ENCODE assay signal across 8 cellular contexts in the genomic region with DNA sequence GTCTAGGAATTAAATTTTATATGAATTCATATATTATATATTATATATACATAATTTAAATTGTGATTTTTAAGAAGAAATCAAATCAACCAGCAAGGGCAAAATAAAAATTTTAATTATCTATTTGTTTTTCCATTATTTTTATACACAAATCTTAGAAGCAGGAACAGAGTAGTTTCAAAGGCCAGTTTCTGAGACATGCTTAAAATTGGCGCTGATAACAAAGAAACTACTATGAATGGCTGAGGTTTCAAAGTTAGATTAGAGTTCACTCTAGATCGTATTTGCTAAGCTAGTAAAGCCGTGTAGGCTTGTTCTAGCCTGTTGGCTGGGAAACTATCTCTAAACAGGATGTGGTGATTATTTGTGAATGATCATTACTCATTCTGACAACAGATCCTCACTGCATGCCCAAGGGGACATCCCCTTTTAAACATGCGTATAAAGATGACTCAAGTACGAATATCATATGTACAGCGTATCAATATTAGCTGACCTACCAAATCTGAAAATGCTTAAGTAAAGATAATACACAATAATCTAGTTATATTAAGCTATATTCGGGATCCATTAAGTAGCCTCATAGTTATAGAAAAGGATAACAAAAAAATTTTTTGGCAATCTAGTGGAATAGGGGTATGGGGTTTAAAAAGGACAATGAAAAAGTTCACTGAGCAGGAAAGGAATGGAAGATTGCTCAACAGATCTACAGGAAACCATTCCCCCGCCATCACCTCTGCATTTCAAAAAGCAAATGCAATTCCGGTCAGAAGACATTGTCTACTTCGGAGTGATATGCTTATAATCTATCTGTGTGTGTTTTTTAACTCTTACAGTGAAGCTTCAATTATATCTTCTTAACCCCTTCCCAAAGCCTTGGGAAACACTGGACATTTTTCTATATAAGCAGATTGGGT.
DNase-seq lines count a peak whose midpoint lies in the region; ATAC-seq and TF ChIP-seq lines count a peak whose summit lies in the region.

No MANE protein-coding gene starts in this region.

- no peak overlapping the region for H3K27ac Mint-ChIP-seq in activated B cell treated with CpG ODN at 0.5 μM for 24 hours
- no peak overlapping the region for H3K27ac Mint-ChIP-seq in endodermal cell

- H3K36me3 ChIP-seq in endodermal cell (ENCODE audit: control insufficient read depth, insufficient read depth, low read length), result no peaks in the 10 kb centered on the region

- H3K9ac ChIP-seq in endodermal cell (ENCODE audit: extremely low read depth, low read length, poor library complexity, severe bottlenecking), result no peak overlapping the region

- no peaks in the 10 kb centered on the region for H3K9me3 Mint-ChIP-seq in activated B cell treated with CpG ODN at 0.5 μM for 24 hours
- H3K9me3 Mint-ChIP-seq in endodermal cell, result peaks cover 43% of the 10 kb centered on the region

- POLR2A ChIA-PET in activated B cell treated with CpG ODN at 0.5 μM for 24 hours (lab: Charles Lee), result interaction anchor here (0.7 kb wide), 1 partner anchor 321 kb away, joined by 4 read pairs; the partner anchor contains the start of gene RNF6

- peaks cover 34% of the 10 kb centered on the region for H3K9me3 ChIP-seq in endodermal cell (ENCODE audit: control insufficient read depth, low read length)

- H3K27ac ChIP-seq in endodermal cell (ENCODE audit: low read depth, low read length), result no peak overlapping the region

- DNase-seq in DMS153 treated with DMSO at 0.1 percent for 48 hours (lab: John Stamatoyannopoulos, UW; ENCODE audit: unreplicated experiment) (peak; percentile 37), activated B cell treated with CpG ODN at 0.5 μM for 24 hours (no peak), kidney glomerular epithelial cell (lab: John Stamatoyannopoulos, UW) (peak; percentile 73), endodermal cell (no peak), NCI-H2171 treated with DMSO at 0.1 percent for 48 hours (lab: John Stamatoyannopoulos, UW) (no peak), NCI-H774 (lab: John Stamatoyannopoulos, UW) (no peak)

- H3K4me3 ChIP-seq in endodermal cell (ENCODE audit: low read length), result no peak overlapping the region

- WGBS in endodermal cell (ENCODE audit: insufficient coverage in 1 of 2, insufficient read length in 1 of 2), 2 experiments, result 95 to 100% methylated on average over 2 to 10 of the region's 10 CpGs

- H3K4me3 Mint-ChIP-seq in activated B cell treated with CpG ODN at 0.5 μM for 24 hours (no peak overlapping the region), endodermal cell (no peak overlapping the region)

- peaks cover 1% of the 10 kb centered on the region for H3K27me3 Mint-ChIP-seq in activated B cell treated with CpG ODN at 0.5 μM for 24 hours
- H3K27me3 Mint-ChIP-seq in endodermal cell (ENCODE audit: insufficient read depth), result peaks cover 6% of the 10 kb centered on the region

- CTCF ChIA-PET in activated B cell treated with CpG ODN at 0.5 μM for 24 hours (lab: Charles Lee), result interaction anchor here (1.2 kb wide), 1 partner anchor 12 kb away, joined by 3 read pairs; no protein-coding TSS in a partner anchor

- ATAC-seq in GM19324 (IDR thresholded peaks at IDR 0.05; ENCODE audit: low FRiP score, unreplicated experiment) (peak; percentile 78), HG03442 (IDR thresholded peaks at IDR 0.05; ENCODE audit: unreplicated experiment) (peak; percentile 97), activated B cell treated with CpG ODN at 0.5 μM for 24 hours (ENCODE audit: low read depth) (peak; percentile 60)

- TF ChIP-seq CTCF in activated B cell treated with CpG ODN at 0.5 μM for 24 hours (IDR thresholded peaks at IDR 0.05) (no peak), endodermal cell (conservative IDR thresholded peaks at IDR 0.05) (no peak)

- H3K4me1 ChIP-seq in endodermal cell (ENCODE audit: control insufficient read depth, insufficient read depth, low read length), result no peaks in the 10 kb centered on the region

- intact Hi-C loops in activated B cell treated with CpG ODN at 0.5 μM for 24 hours (cut with micrococcal nuclease), result no loop called here

- H3K4me1 Mint-ChIP-seq in activated B cell treated with CpG ODN at 0.5 μM for 24 hours, result no peaks in the 10 kb centered on the region
- no peaks in the 10 kb centered on the region for H3K4me1 Mint-ChIP-seq in endodermal cell

- H3K27me3 ChIP-seq in endodermal cell (ENCODE audit: control insufficient read depth, insufficient read depth, low read length, poor library complexity, severe bottlenecking), result no peaks in the 10 kb centered on the region

- H3K36me3 Mint-ChIP-seq in activated B cell treated with CpG ODN at 0.5 μM for 24 hours (ENCODE audit: low read depth), result no peaks in the 10 kb centered on the region
- peaks cover 27% of the 10 kb centered on the region for H3K36me3 Mint-ChIP-seq in endodermal cell (ENCODE audit: low read depth)

Comparison
In these comparisons a context has a peak if more than half of its experiments do, and no peak if none do; other contexts are left out.
1. DNase-seq: peak in DMS153 treated with DMSO at 0.1 percent for 48 hours (single experiment) and kidney glomerular epithelial cell (single experiment); none in activated B cell treated with CpG ODN at 0.5 μM for 24 hours (single experiment), endodermal cell (single experiment), NCI-H2171 treated with DMSO at 0.1 percent for 48 hours (single experiment) and NCI-H774 (single experiment).
2. Peak in every context shown above with its lines, with median percentiles within 50 percentile points of each other: ATAC-seq.